Comparison of ENCODE assay signal across 17 cellular contexts in the genomic region with DNA sequence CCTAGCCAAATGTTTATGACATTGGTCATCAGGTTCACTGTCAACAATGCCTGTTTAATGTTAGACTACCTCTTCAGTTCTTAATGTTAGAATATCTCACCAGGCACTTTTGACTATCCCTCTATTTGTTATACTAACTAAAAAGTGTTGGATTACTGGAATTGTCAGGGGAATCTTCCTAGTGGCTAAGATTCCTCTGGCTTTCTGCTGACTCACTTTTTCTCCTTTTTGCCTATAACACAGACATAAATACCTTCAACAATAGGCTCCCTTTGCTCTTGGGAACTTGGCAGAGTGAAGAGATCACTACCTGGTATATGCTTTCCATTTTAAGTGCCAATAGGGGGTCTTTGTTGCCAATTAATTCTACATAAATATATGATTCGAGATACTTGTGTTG.
DNase-seq lines count a peak whose midpoint lies in the region; ATAC-seq, FAIRE-seq and TF ChIP-seq lines count a peak whose summit lies in the region.
"Had no signal": no experiment of that assay in that cellular context is flagged by ENCODE, and none has a peak within 500 bp of the region (broad histone marks: within the 10 kb centered on the region; RNA-seq: fewer than 3 reads in every experiment).

No MANE protein-coding gene starts in this region.

- no peak overlapping the region for H2AK5ac ChIP-seq in mesenchymal stem cell (ENCODE audit: low read length, severe bottlenecking)

- no peak for TF ChIP-seq EP300 in A549 (IDR thresholded peaks at IDR 0.05)
- no peak for TF ChIP-seq EP300 in GM12878 (IDR thresholded peaks at IDR 0.05; ENCODE audit: borderline replicate concordance in 1 of 2, control insufficient read depth in 1 of 2, low read depth in 2 of 2, low read length in 2 of 2)

- no peak overlapping the region for H3K4me3 ChIP-seq in A549
- no peak overlapping the region for H3K4me3 ChIP-seq in GM23248
- H3K4me3 ChIP-seq in GM12878 = no peak overlapping the region
- no peak overlapping the region for H3K4me3 ChIP-seq in mesenchymal stem cell (ENCODE audit: insufficient read depth in 1 of 2, low read depth in 1 of 2, low read length in 2 of 2)

- no peak overlapping the region for H2AFZ ChIP-seq in GM23248
- no peak overlapping the region for H2AFZ ChIP-seq in GM12878 (ENCODE audit: control insufficient read depth, low read depth, low read length)
- no peak overlapping the region for H2AFZ ChIP-seq in mesenchymal stem cell (ENCODE audit: low read depth, low read length)

- in situ Hi-C loops in GM23248 (cut with MboI) = no loop called here
- in situ Hi-C loops in GM12878 (cut with MboI) = no loop called here

- H3K79me2 ChIP-seq in GM23248 (ENCODE audit: insufficient read depth) = no peaks in the 10 kb centered on the region
- H3K79me2 ChIP-seq in GM12878 (ENCODE audit: control insufficient read depth, insufficient read depth, low read length) = no peaks in the 10 kb centered on the region

- FAIRE-seq in A549 (lab: Jason Lieb, UNC) (no peak), GM12878 (lab: Jason Lieb, UNC) (peak; percentile 18)

- H4K20me1 ChIP-seq in GM23248 (ENCODE audit: insufficient read depth) (no peaks in the 10 kb centered on the region), GM12878 (ENCODE audit: control insufficient read depth, insufficient read depth) (no peaks in the 10 kb centered on the region)

- H3K4me2 ChIP-seq in A549 (peak overlapping the region; percentile 42; the same call in 2 of the 3 replicates), GM23248 (ENCODE audit: unreplicated experiment) (no peak overlapping the region), GM12878 (ENCODE audit: control insufficient read depth, insufficient read depth) (no peak overlapping the region), mesenchymal stem cell (ENCODE audit: low read length, poor library complexity, severe bottlenecking) (no peak overlapping the region)

- H3K9ac ChIP-seq in GM23248 (no peak overlapping the region), GM12878 (ENCODE audit: control insufficient read depth, insufficient read depth, low read length) (no peak overlapping the region), mesenchymal stem cell (ENCODE audit: low read length) (no peak overlapping the region)

- no peaks in the 10 kb centered on the region for H3F3A ChIP-seq in GM23248 (ENCODE audit: insufficient read depth)

- POLR2A ChIA-PET in A549 (lab: Yijun Ruan, JAX) = no interaction called here
- POLR2A ChIA-PET in GM12878 (lab: Charles Lee) = no interaction called here

- intact Hi-C loops in GM12878 (cut with micrococcal nuclease; ENCODE audit: unreplicated experiment) = no loop called here

- H3K9me3 ChIP-seq in A549 = no peaks in the 10 kb centered on the region
- no peaks in the 10 kb centered on the region for H3K9me3 ChIP-seq in GM23248 (ENCODE audit: low read depth)
- no peaks in the 10 kb centered on the region for H3K9me3 ChIP-seq in GM12878 (replicated peaks; ENCODE audit: control insufficient read depth, insufficient read depth, low read length)
- H3K9me3 ChIP-seq in mesenchymal stem cell (ENCODE audit: control insufficient read depth, low read length) = no peaks in the 10 kb centered on the region

- peaks cover 8% of the 10 kb centered on the region for H3K4me1 ChIP-seq in A549
- H3K4me1 ChIP-seq in GM23248 (ENCODE audit: insufficient read depth) = no peaks in the 10 kb centered on the region
- no peaks in the 10 kb centered on the region for H3K4me1 ChIP-seq in GM12878 (ENCODE audit: control insufficient read depth, insufficient read depth, low read length)
- no peaks in the 10 kb centered on the region for H3K4me1 ChIP-seq in mesenchymal stem cell (ENCODE audit: control insufficient read depth, insufficient read depth, low read depth, low read length)

- SMC1A ChIA-PET in GM12878 (lab: Charles Lee; ENCODE audit: uncharacterized antibody, unreplicated experiment) = no interaction called here

- no peak overlapping the region for H3K27ac ChIP-seq in A549
- H3K27ac ChIP-seq in GM23248 = no peak overlapping the region
- no peak overlapping the region for H3K27ac ChIP-seq in GM12878 (ENCODE audit: control insufficient read depth, insufficient read depth)
- no peak overlapping the region for H3K27ac ChIP-seq in mesenchymal stem cell (ENCODE audit: low read length, poor library complexity, severe bottlenecking)

- DNase-seq in A549 (ENCODE audit: low read depth in 1 of 2, low spot score in 1 of 2) = peak in 1 of 2 experiments; percentile 4
- peak; percentile 7 for DNase-seq in GM23248
- no peak for DNase-seq in GM12878 (ENCODE audit: low read depth, low spot score)
- peak; percentile 17 for DNase-seq in mesenchymal stem cell
- no peak for DNase-seq in kidney tubule cell (ENCODE audit: low spot score)
- no peak for DNase-seq in stimulated activated CD4-positive, alpha-beta T cell treated with anti-CD3 and anti-CD28 coated beads, Interleukin-2, amount 100 ng/mL, for 48 hours
- DNase-seq: CD4-positive, alpha-beta T cell; DMS79 treated with DMSO at 0.1 percent for 48 hours; GF-D8; H9; MV-4-11; NCI-H146; NCI-H2081 treated with DMSO at 0.1 percent for 48 hours; NCI-H2227 treated with DMSO at 0.1 percent for 48 hours; NCI-H526; RPMI8226 had no signal

- no peak overlapping the region for H3K14ac ChIP-seq in mesenchymal stem cell (ENCODE audit: low read length in 2 of 2)

- H3K27me3 ChIP-seq in GM23248 (replicated peaks; ENCODE audit: insufficient read depth) = no peaks in the 10 kb centered on the region
- H3K27me3 ChIP-seq in GM12878 (replicated peaks in 1 of 2; ENCODE audit: control insufficient read depth in 2 of 2, insufficient read depth in 2 of 2, low read length in 1 of 2) = no peaks in the 10 kb centered on the region
- no peaks in the 10 kb centered on the region for H3K27me3 ChIP-seq in mesenchymal stem cell (ENCODE audit: control insufficient read depth in 1 of 2, insufficient read depth in 1 of 2, low read length in 2 of 2)

- H3K36me3 ChIP-seq in GM23248 (ENCODE audit: low read depth) = no peaks in the 10 kb centered on the region
- no peaks in the 10 kb centered on the region for H3K36me3 ChIP-seq in GM12878 (ENCODE audit: control insufficient read depth in 2 of 2, insufficient read depth in 2 of 2, low read length in 1 of 2)
- no peaks in the 10 kb centered on the region for H3K36me3 ChIP-seq in mesenchymal stem cell (ENCODE audit: control insufficient read depth in 1 of 2, insufficient read depth in 2 of 2, low read depth in 1 of 2, low read length in 2 of 2)

- H2BK120ac ChIP-seq in mesenchymal stem cell (ENCODE audit: low read depth, low read length) = no peak overlapping the region

- no peak overlapping the region for H3K18ac ChIP-seq in mesenchymal stem cell (ENCODE audit: low read depth in 1 of 2, low read length in 2 of 2)

- RAD21 ChIA-PET in GM12878 (lab: Charles Lee; ENCODE audit: unreplicated experiment) = no interaction called here

- CTCF ChIA-PET in A549 (lab: Yijun Ruan, JAX) = no interaction called here
- CTCF ChIA-PET in GM12878 (lab: Yijun Ruan, JAX) = no interaction called here

- no peaks in the 10 kb centered on the region for H3K9me2 ChIP-seq in GM23248 (ENCODE audit: insufficient read depth)

- ATAC-seq in A549 = no peak
- no peak for ATAC-seq in GM12878
- no peak for ATAC-seq in GM18519 (IDR thresholded peaks at IDR 0.05; ENCODE audit: low FRiP score, unreplicated experiment)

- no peak overlapping the region for H3K23ac ChIP-seq in mesenchymal stem cell (ENCODE audit: low read length in 2 of 2)

- TF ChIP-seq CTCF in A549 (IDR thresholded peaks at IDR 0.05) (no peak), GM12878 (IDR thresholded peaks at IDR 0.05 in 2 of 3, conservative IDR thresholded peaks at IDR 0.05 in 1 of 3; ENCODE audit: control insufficient read depth in 2 of 3, extremely low read depth in 1 of 3, insufficient read depth in 1 of 3, low read depth in 3 of 3, low read length in 3 of 3) (no peak)

- H4K8ac ChIP-seq in mesenchymal stem cell (ENCODE audit: low read length) = no peak overlapping the region

- no peak overlapping the region for H4K91ac ChIP-seq in mesenchymal stem cell (ENCODE audit: low read length)

- no peak overlapping the region for H2BK12ac ChIP-seq in mesenchymal stem cell (ENCODE audit: low read length in 2 of 2)

- no peak for TF ChIP-seq RAD21 in A549 (conservative IDR thresholded peaks at IDR 0.05 in 1 of 2, IDR thresholded peaks at IDR 0.05 in 1 of 2)
- no peak for TF ChIP-seq RAD21 in GM12878 (IDR thresholded peaks at IDR 0.05; ENCODE audit: insufficient read depth, low read depth, low read length)

- H2BK5ac ChIP-seq in mesenchymal stem cell (ENCODE audit: low read depth, low read length, poor library complexity, severe bottlenecking) = no peak overlapping the region

- no peak overlapping the region for H3K4ac ChIP-seq in mesenchymal stem cell (ENCODE audit: low read depth in 1 of 2, low read length in 2 of 2)

- no TSS peak for BruUV-seq in GM12878 (replicated peaks; lab: Mats Ljungman, UMichigan)

- 100% methylated on average over 1 of the region's 1 CpG for WGBS in A549 (ENCODE audit: missing lambda C conversion rate)
- 83 to 89% methylated on average over 1 of the region's 1 CpG for WGBS in GM23248 (ENCODE audit: low coverage in 1 of 2, low lambda C conversion rate in 2 of 2, missing lambda C conversion rate in 2 of 2), 2 experiments
- WGBS in GM12878 (ENCODE audit: insufficient coverage, insufficient replicate concordance, low lambda C conversion rate, missing lambda C conversion rate) = 100% methylated on average over 1 of the region's 1 CpG
- WGBS in mesenchymal stem cell = 100% methylated on average over 1 of the region's 1 CpG

- TF ChIP-seq POLR2A in A549 (IDR thresholded peaks at IDR 0.05; ENCODE audit: low read length) (no peak), GM12878 (IDR thresholded peaks at IDR 0.05; ENCODE audit: low read depth, low read length) (no peak)

- H3K79me1 ChIP-seq in mesenchymal stem cell (replicated peaks; ENCODE audit: low read length, poor library complexity, severe bottlenecking) = no peaks in the 10 kb centered on the region

- H2BK15ac ChIP-seq in mesenchymal stem cell (ENCODE audit: low read depth, poor library complexity, severe bottlenecking) = no peak overlapping the region

TF ChIP-seq in A549, 52 proteins besides CTCF, POLR2A, EP300 and RAD21 (continues in another document):
- no peak for TF ChIP-seq HES2 (IDR thresholded peaks at IDR 0.05)

TF ChIP-seq in GM12878, 131 proteins besides CTCF, POLR2A, EP300 and RAD21 (continues in another document):
- TF ChIP-seq CREB1 (IDR thresholded peaks at IDR 0.05; ENCODE audit: low read depth) (no peak), IKZF1 (conservative IDR thresholded peaks at IDR 0.05) (no peak), RB1 (IDR thresholded peaks at IDR 0.05; ENCODE audit: borderline replicate concordance) (no peak)

Comparison
In these comparisons a context has a peak if more than half of its experiments do, and no peak if none do; other contexts are left out.
1. DNase-seq: peak in GM23248 (single experiment) and mesenchymal stem cell (single experiment); none in GM12878 (single experiment), kidney tubule cell (single experiment) and stimulated activated CD4-positive, alpha-beta T cell treated with anti-CD3 and anti-CD28 coated beads, Interleukin-2, amount 100 ng/mL, for 48 hours (0 of 2).